Comparison of ENCODE assay signal across 10 cellular contexts in the genomic region with DNA sequence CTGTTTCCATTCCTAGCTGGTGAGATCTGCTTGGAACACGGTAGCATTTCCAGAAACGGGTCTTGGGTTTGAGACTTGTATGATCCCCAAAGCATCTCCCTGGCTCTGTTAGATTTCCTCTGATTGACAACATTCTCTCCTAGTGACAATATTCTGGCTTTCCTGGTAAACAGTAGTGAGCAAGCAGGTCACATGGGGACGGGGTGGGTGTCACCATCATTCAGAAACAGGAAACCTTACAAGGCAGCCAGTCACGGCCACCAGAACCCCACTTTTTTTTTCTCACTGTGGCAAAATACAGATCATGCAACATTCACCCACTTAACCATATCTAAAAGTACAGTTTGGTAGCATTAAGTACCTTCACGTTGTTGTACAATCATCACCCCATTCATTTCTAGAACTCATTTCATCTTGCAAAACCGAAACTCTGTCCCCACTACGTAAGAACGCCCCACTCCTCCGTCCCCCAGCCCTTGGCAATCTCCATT.
DNase-seq lines count a peak whose midpoint lies in the region; ATAC-seq and TF ChIP-seq lines count a peak whose summit lies in the region.
"Had no signal": no experiment of that assay in that cellular context is flagged by ENCODE, and none has a peak within 500 bp of the region (broad histone marks: within the 10 kb centered on the region; RNA-seq: fewer than 3 reads in every experiment).

No MANE protein-coding gene starts in this region.

- DNase-seq in AG08395 (ENCODE audit: low spot score) (peak; percentile 14), Karpas-422 (no peak), lung (ENCODE audit: low spot score) (no peak), colonic mucosa (no peak), NCI-H2107 treated with DMSO at 0.1 percent for 48 hours (lab: John Stamatoyannopoulos, UW; ENCODE audit: unreplicated experiment) (no peak)
- DNase-seq in activated naive CD4-positive, alpha-beta T cell treated with anti-CD3 and anti-CD28 coated beads, Interleukin-2, amount 50 U/mL, for 72 hours (ENCODE audit: low spot score in 2 of 2) = no peak
- DNase-seq: C1 segment of cervical spinal cord, hypothalamus had no signal

- H4K20me1 ChIP-seq in Karpas-422 (ENCODE audit: insufficient read depth, low read depth, low read length) = peaks cover 15% of the 10 kb centered on the region; the same call in 1 of the 2 replicates

- H3K27ac Mint-ChIP-seq in activated naive CD4-positive, alpha-beta T cell treated with anti-CD3 and anti-CD28 coated beads, Interleukin-2, amount 50 U/mL, for 72 hours = no peak overlapping the region

- no peaks in the 10 kb centered on the region for H3K79me2 ChIP-seq in Karpas-422 (ENCODE audit: low read length)

- H3K4me2 ChIP-seq in Karpas-422 (ENCODE audit: low read depth, low read length, poor library complexity, severe bottlenecking) = peak overlapping the region; percentile 47

- TF ChIP-seq CTCF in lung (IDR thresholded peaks at IDR 0.05; ENCODE audit: control extremely low read depth, extremely low read depth) (no peak), colonic mucosa (IDR thresholded peaks at IDR 0.05) (no peak)

- H3K36me3 Mint-ChIP-seq in activated naive CD4-positive, alpha-beta T cell treated with anti-CD3 and anti-CD28 coated beads, Interleukin-2, amount 50 U/mL, for 72 hours = no peaks in the 10 kb centered on the region

- WGBS in lung, 2 donors = 32 to 33% methylated on average over 9 of the region's 9 CpGs

- intact Hi-C loops in colonic mucosa (cut with DNase I) = no loop called here

- no peaks in the 10 kb centered on the region for H3K9me2 ChIP-seq in Karpas-422 (replicated peaks; ENCODE audit: insufficient read depth, low read length)

- ATAC-seq in activated naive CD4-positive, alpha-beta T cell treated with anti-CD3 and anti-CD28 coated beads, Interleukin-2, amount 50 U/mL, for 72 hours = peak; percentile 78 to 85
- ATAC-seq in lung (ENCODE audit: insufficient read depth, low FRiP score) (peak; percentile 46), GM19467 (IDR thresholded peaks at IDR 0.05; ENCODE audit: unreplicated experiment) (no peak), GM21423 (IDR thresholded peaks at IDR 0.05; ENCODE audit: unreplicated experiment) (no peak)

- H3K4me1 ChIP-seq in Karpas-422 (ENCODE audit: low read length) (peaks cover 7% of the 10 kb centered on the region), lung (ENCODE audit: control insufficient read depth in 2 of 2, insufficient read depth in 2 of 2, low read length in 2 of 2) (no peaks in the 10 kb centered on the region), colonic mucosa (no peaks in the 10 kb centered on the region)

- H3K9me3 Mint-ChIP-seq in activated naive CD4-positive, alpha-beta T cell treated with anti-CD3 and anti-CD28 coated beads, Interleukin-2, amount 50 U/mL, for 72 hours = no peaks in the 10 kb centered on the region

- no peaks in the 10 kb centered on the region for H3K27me3 ChIP-seq in Karpas-422 (ENCODE audit: low read length)
- peaks cover 4% of the 10 kb centered on the region for H3K27me3 ChIP-seq in lung (ENCODE audit: control insufficient read depth, insufficient read depth)
- H3K27me3 ChIP-seq in colonic mucosa = peaks cover 4% of the 10 kb centered on the region

- H3K9me3 ChIP-seq in Karpas-422 (ENCODE audit: low read length) = no peaks in the 10 kb centered on the region
- no peaks in the 10 kb centered on the region for H3K9me3 ChIP-seq in lung (ENCODE audit: control insufficient read depth in 2 of 2, insufficient read depth in 1 of 2, low read length in 1 of 2)
- no peaks in the 10 kb centered on the region for H3K9me3 ChIP-seq in colonic mucosa

- no peaks in the 10 kb centered on the region for H3K36me3 ChIP-seq in Karpas-422 (ENCODE audit: insufficient read depth, low read length)
- H3K36me3 ChIP-seq in lung (ENCODE audit: control insufficient read depth in 2 of 2, insufficient read depth in 2 of 2, low read length in 2 of 2) = no peaks in the 10 kb centered on the region
- no peaks in the 10 kb centered on the region for H3K36me3 ChIP-seq in colonic mucosa

- H3K4me3 ChIP-seq in Karpas-422 (ENCODE audit: low read length) (peak overlapping the region; percentile 36; the same call in 1 of the 2 replicates), lung (no peak overlapping the region), colonic mucosa (no peak overlapping the region)

- H3K27ac ChIP-seq in Karpas-422 (ENCODE audit: low read length) (no peak overlapping the region), lung (ENCODE audit: low read depth in 1 of 2, low read length in 1 of 2) (no peak overlapping the region), colonic mucosa (no peak overlapping the region)

- H3K9ac ChIP-seq in Karpas-422 (ENCODE audit: low read length) (no peak overlapping the region), colonic mucosa (ENCODE audit: low read depth in 2 of 2, low read length in 2 of 2) (no peak overlapping the region)

- 0 out of 2 replicates have a peak overlapping the region, but pooled peaks have one; percentile 20 for H2AFZ ChIP-seq in Karpas-422 (ENCODE audit: low read length)

Comparison
In these comparisons a context has a peak if more than half of its experiments do, and no peak if none do; other contexts are left out.
1. ATAC-seq: peak in activated naive CD4-positive, alpha-beta T cell treated with anti-CD3 and anti-CD28 coated beads, Interleukin-2, amount 50 U/mL, for 72 hours (2 of 2) and lung (single experiment); none in GM19467 (single experiment) and GM21423 (single experiment).